Comparison of ENCODE assay signal across 8 cellular contexts in genomic region chr17:7001562-7001961, GRCh38. TPM values are rescaled to one million over a fixed set of nuclear protein-coding genes. Genes with fewer than 3 reads are reported as not detected.
DNase-seq lines count a peak whose midpoint lies in the region; ATAC-seq and TF ChIP-seq lines count a peak whose summit lies in the region.

No MANE protein-coding gene starts in this region.

- H3K27me3 ChIP-seq in CD4-positive, alpha-beta T cell (ENCODE audit: control insufficient read depth, insufficient read depth, low read length): no peaks in the 10 kb centered on the region
- no peaks in the 10 kb centered on the region for H3K27me3 ChIP-seq in MM.1S (replicated peaks; ENCODE audit: insufficient read depth, low read length)
- H3K27me3 ChIP-seq in ascending aorta: no peaks in the 10 kb centered on the region

- H3K27ac ChIP-seq in CD4-positive, alpha-beta T cell (ENCODE audit: low read depth, low read length): no peak overlapping the region
- no peak overlapping the region for H3K27ac ChIP-seq in MM.1S (ENCODE audit: low read length)
- no peak overlapping the region for H3K27ac ChIP-seq in ascending aorta

- no peak for ATAC-seq in CD4-positive, alpha-beta T cell (ENCODE audit: poor library complexity)
- ATAC-seq in GM19328 (IDR thresholded peaks at IDR 0.05; ENCODE audit: unreplicated experiment): no peak

- peak in 4 of 10 experiments; percentile 38 to 52 (median 47) for DNase-seq in CD4-positive, alpha-beta T cell
- DNase-seq in MM.1S (peak; percentile 54), ascending aorta (ENCODE audit: low spot score in 2 of 2) (no peak), lung microvascular endothelial cell (ENCODE audit: low read depth in 2 of 2) (peak; percentile 66 to 76), GM19240 (ENCODE audit: insufficient read length, low spot score) (no peak), islet precursor cell (no peak), SHP77 (lab: John Stamatoyannopoulos, UW) (no peak)

- peak; percentile 51 for TF ChIP-seq CTCF in CD4-positive, alpha-beta T cell (IDR thresholded peaks at IDR 0.05)
- TF ChIP-seq CTCF in MM.1S (IDR thresholded peaks at IDR 0.05; ENCODE audit: low read length): peak; percentile 75
- TF ChIP-seq CTCF in ascending aorta (IDR thresholded peaks at IDR 0.05): peak in 2 of 3 experiments; percentile 22 to 45

- no peaks in the 10 kb centered on the region for H3K4me1 ChIP-seq in MM.1S (ENCODE audit: low read length)
- H3K4me1 ChIP-seq in ascending aorta: no peaks in the 10 kb centered on the region

- H3K4me2 ChIP-seq in MM.1S (ENCODE audit: low read depth, low read length): no peak overlapping the region

- H2AFZ ChIP-seq in MM.1S (ENCODE audit: low read length): no peak overlapping the region

- peak overlapping the region; percentile 2 for H3K27ac Mint-ChIP-seq in CD4-positive, alpha-beta T cell

- no peak overlapping the region for H3K4me3 ChIP-seq in MM.1S (ENCODE audit: low read length)
- no peak overlapping the region for H3K4me3 ChIP-seq in ascending aorta

- peaks cover 79% of the 10 kb centered on the region for H3K36me3 Mint-ChIP-seq in CD4-positive, alpha-beta T cell (ENCODE audit: low read depth)

- H3K4me3 Mint-ChIP-seq in CD4-positive, alpha-beta T cell: no peak overlapping the region

- no peak overlapping the region for H3K9ac ChIP-seq in MM.1S (ENCODE audit: low read length)

- H3K9me3 Mint-ChIP-seq in CD4-positive, alpha-beta T cell: no peaks in the 10 kb centered on the region

- no peaks in the 10 kb centered on the region for H3K9me2 ChIP-seq in MM.1S (replicated peaks; ENCODE audit: insufficient read depth, low read length)

- CTCF ChIA-PET in CD4-positive, alpha-beta T cell (lab: Charles Lee): interaction anchor here (1.0 to 5.4 kb wide), 3 partner anchors 20 to 91 kb away, joined by 4 to 43 read pairs (median 4); no protein-coding TSS in a partner anchor

- peaks cover 7% of the 10 kb centered on the region for H3K4me1 Mint-ChIP-seq in CD4-positive, alpha-beta T cell (ENCODE audit: low read depth)

- H3K9me3 ChIP-seq in CD4-positive, alpha-beta T cell (ENCODE audit: control insufficient read depth, low read length): no peaks in the 10 kb centered on the region
- H3K9me3 ChIP-seq in MM.1S (replicated peaks; ENCODE audit: insufficient read depth, low read length) (no peaks in the 10 kb centered on the region), ascending aorta (no peaks in the 10 kb centered on the region)

- H3K79me2 ChIP-seq in MM.1S (ENCODE audit: low read length): peaks cover 12% of the 10 kb centered on the region

- H3K36me3 ChIP-seq in MM.1S (replicated peaks; ENCODE audit: insufficient read depth, low read length): 0 out of 2 replicates have a peak, but pooled peaks cover 5% of the 10 kb centered on the region
- peaks cover 48 to 60% of the 10 kb centered on the region in 2 donors for H3K36me3 ChIP-seq in ascending aorta

- intact Hi-C loops in CD4-positive, alpha-beta T cell (cut with DNase I, micrococcal nuclease): loop anchor here in 1 of 2 experiments (5.0 to 10.0 kb wide), 3 partner anchors 334 to 1417 kb away; partner anchors contain the start of gene NLRP1
- intact Hi-C loops in ascending aorta (cut with DNase I): loop anchor here (5.0 kb wide), 1 partner anchor 334 kb away; no protein-coding TSS in a partner anchor

- POLR2A ChIA-PET in CD4-positive, alpha-beta T cell (lab: Charles Lee): no interaction called here

- H3F3A ChIP-seq in MM.1S (ENCODE audit: insufficient read depth, low read length): 0 out of 2 replicates have a peak, but pooled peaks cover 8% of the 10 kb centered on the region

- no peaks in the 10 kb centered on the region for H4K20me1 ChIP-seq in MM.1S (ENCODE audit: insufficient read depth, low read length)

- no peaks in the 10 kb centered on the region for H3K27me3 Mint-ChIP-seq in CD4-positive, alpha-beta T cell

RNA-seq across cellular contexts. Expression of gene ALOX12, which starts 5.7 kb away (rescaled TPM):
- total RNA-seq in CD4-positive, alpha-beta T cell: not detected
- total RNA-seq in ascending aorta: not detected
- total RNA-seq in lung microvascular endothelial cell: not detected in 2 replicates

RNA-seq across cellular contexts. Expression of gene RNASEK, which starts 10.9 kb away (rescaled TPM):
- 10 to 100 TPM; 96.8 to 98.9 TPM for total RNA-seq in CD4-positive, alpha-beta T cell
- total RNA-seq in ascending aorta (156 TPM), lung microvascular endothelial cell (34.2 and 60.7 TPM in 2 replicates)

RNA-seq across cellular contexts. Expression of gene BCL6B, which starts 21.3 kb away (rescaled TPM):
- not detected for total RNA-seq in CD4-positive, alpha-beta T cell
- total RNA-seq in ascending aorta (16.4 TPM), lung microvascular endothelial cell (54.5 and 59.9 TPM in 2 replicates)

RNA-seq across cellular contexts. Expression of gene SLC16A13, which starts 34.3 kb away (rescaled TPM):
- total RNA-seq in CD4-positive, alpha-beta T cell: 1 to 10 TPM; 2.3 to 2.4 TPM
- 1.5 TPM for total RNA-seq in ascending aorta
- total RNA-seq in lung microvascular endothelial cell: 1.3 and 2.4 TPM in 2 replicates

RNA-seq across cellular contexts. Expression of gene SLC16A11, which starts 42.3 kb away (rescaled TPM):
- total RNA-seq in CD4-positive, alpha-beta T cell: 1 to 10 TPM; 1.1 to 1.4 TPM
- total RNA-seq in ascending aorta (not detected), lung microvascular endothelial cell (0.22 and 1.2 TPM in 2 replicates)

Comparison
In these comparisons a context has a peak if more than half of its experiments do, and no peak if none do; other contexts are left out.
1. DNase-seq: peak in MM.1S (single experiment) and lung microvascular endothelial cell (2 of 2); none in ascending aorta (0 of 2), GM19240 (single experiment), islet precursor cell (single experiment) and SHP77 (0 of 2).
2. RNA of gene BCL6B, which starts 21.3 kb away (total RNA-seq): 54.5 to 59.9 TPM in lung microvascular endothelial cell and 16.4 TPM in ascending aorta (single experiment); not detected in CD4-positive, alpha-beta T cell; every median in the first group is over 10 times any median in the second.
3. Peak in every context shown above with its lines, with median percentiles within 50 percentile points of each other: CTCF ChIP-seq.